ENCODE assay signal across 17 cellular contexts in genomic region chr19:31364956-31365355, GRCh38. TPM values are rescaled to one million over a fixed set of nuclear protein-coding genes. Genes with fewer than 3 reads are reported as not detected.
DNase-seq lines count a peak whose midpoint lies in the region; ATAC-seq and TF ChIP-seq lines count a peak whose summit lies in the region.
"Had no signal": no experiment of that assay in that cellular context is flagged by ENCODE, and none has a peak within 500 bp of the region (broad histone marks: within the 10 kb centered on the region; RNA-seq: fewer than 3 reads in every experiment).

No MANE protein-coding gene starts in this region.

- H3K4me3 ChIP-seq in H7 (ENCODE audit: insufficient read depth, low read depth, low read length) (no peak overlapping the region), astrocyte of the cerebellum (ENCODE audit: low read depth, low read length) (no peak overlapping the region), neural cell (ENCODE audit: low read length) (no peak overlapping the region)
- H3K4me3 ChIP-seq: Peyer's patch had no signal

- H3K36me3 ChIP-seq in H7 (replicated peaks; ENCODE audit: control insufficient read depth, insufficient read depth, low read length) = no peaks in the 10 kb centered on the region; the same call in 1 of the 2 replicates
- no peaks in the 10 kb centered on the region for H3K36me3 ChIP-seq in neural cell (ENCODE audit: insufficient read depth, low read length)
- H3K36me3 ChIP-seq: Peyer's patch had no signal

- H3K27ac ChIP-seq in neural cell (ENCODE audit: low read length) = no peak overlapping the region
- H3K27ac ChIP-seq: KMS-11, Peyer's patch had no signal

- no peak for ATAC-seq in HG02588 (IDR thresholded peaks at IDR 0.05; ENCODE audit: unreplicated experiment)
- no peak for ATAC-seq in GM18867 (IDR thresholded peaks at IDR 0.05; ENCODE audit: unreplicated experiment)
- ATAC-seq: T-cell had no signal

- H2AFZ ChIP-seq in neural cell (ENCODE audit: low read depth, low read length) = no peak overlapping the region

- TF ChIP-seq RAD21 in neural cell (conservative IDR thresholded peaks at IDR 0.05) = peak; percentile 13

- no peaks in the 10 kb centered on the region for H3K27me3 ChIP-seq in H7 (ENCODE audit: control insufficient read depth, insufficient read depth, low read length)
- H3K27me3 ChIP-seq in neural cell (ENCODE audit: insufficient read depth, low read depth, low read length) = no peaks in the 10 kb centered on the region
- H3K27me3 ChIP-seq: Peyer's patch had no signal

- H4K20me1 ChIP-seq in neural cell (ENCODE audit: insufficient read depth) = no peaks in the 10 kb centered on the region

- H3K79me2 ChIP-seq in neural cell (replicated peaks; ENCODE audit: insufficient read depth, low read length) = no peaks in the 10 kb centered on the region

- H3K9ac ChIP-seq in neural cell (ENCODE audit: low read length) = no peak overlapping the region
- H3K9ac ChIP-seq: KMS-11 had no signal

- no peaks in the 10 kb centered on the region for H3F3A ChIP-seq in neural cell (ENCODE audit: insufficient read depth, low read length, poor library complexity, severe bottlenecking)

- no peaks in the 10 kb centered on the region for H3K9me2 ChIP-seq in neural cell (ENCODE audit: insufficient read depth, low read length)

- no peak overlapping the region for H3K4me2 ChIP-seq in neural cell (ENCODE audit: low read length)
- H3K4me2 ChIP-seq: KMS-11 had no signal

- H3K9me3 ChIP-seq in neural cell (ENCODE audit: low read length) = no peaks in the 10 kb centered on the region
- H3K9me3 ChIP-seq: Peyer's patch had no signal

- TF ChIP-seq EP300 in neural cell (conservative IDR thresholded peaks at IDR 0.05; ENCODE audit: poor library complexity, severe bottlenecking) = no peak

- DNase-seq in H7 (peak; percentile 53), astrocyte of the cerebellum (ENCODE audit: low read depth) (no peak), COLO829 (ENCODE audit: low spot score) (no peak)
- no peak for DNase-seq in stimulated activated CD4-positive, alpha-beta T cell treated with anti-CD3 and anti-CD28 coated beads, Interleukin-12 subunit alpha, Interleukin-12 subunit beta, amount 100 ng/mL, for 4 hours
- DNase-seq: DMS53, GDM1, NCI-H1694 treated with DMSO at 0.1 percent for 48 hours, NCI-H2081 treated with DMSO at 0.1 percent for 48 hours, NCI-H446, NCI-H526, T-cell had no signal

- TF ChIP-seq CTCF in astrocyte of the cerebellum (IDR thresholded peaks at IDR 0.05; ENCODE audit: low read depth, low read length, missing control alignments) = peak; percentile 10
- TF ChIP-seq CTCF in neural cell (IDR thresholded peaks at IDR 0.05; ENCODE audit: poor library complexity, severe bottlenecking) = peak; percentile 44

- in situ Hi-C loops in astrocyte of the cerebellum (cut with HindIII; ENCODE audit: low sequenced_read_pairs) = no loop called here

TF ChIP-seq in neural cell, 6 proteins besides CTCF, POLR2A, EP300 and RAD21:
- TF ChIP-seq TAF1 (IDR thresholded peaks at IDR 0.05; ENCODE audit: low read depth) (no peak), EZH2 (IDR thresholded peaks at IDR 0.05; ENCODE audit: borderline replicate concordance, insufficient read depth, low read length, poor library complexity, severe bottlenecking) (no peak), REST (IDR thresholded peaks at IDR 0.05; ENCODE audit: borderline replicate concordance) (no peak), SMC3 (conservative IDR thresholded peaks at IDR 0.05; ENCODE audit: poor library complexity) (no peak), POLR2AphosphoS5 (IDR thresholded peaks at IDR 0.05) (no peak), MXI1 (conservative IDR thresholded peaks at IDR 0.05; ENCODE audit: poor library complexity, severe bottlenecking) (no peak)

RNA-seq across cellular contexts. Expression of gene TSHZ3, which starts 15.7 kb away (rescaled TPM):
- total RNA-seq in H7 (2014; rRNA removed; shearing (Covaris generic)) = 2.0 and 2.7 TPM in 2 replicates
- 1.7 and 2.4 TPM in 2 replicates for polyA plus RNA-seq in neural cell
- polyA minus RNA-seq in neural cell = 3.9 and 5.4 TPM in 2 replicates
- total RNA-seq: OCI-LY7 had no signal
